ENCODE assay signal across 18 cellular contexts in genomic region chr9:91341258-91341746, GRCh38. TPM values are rescaled to one million over a fixed set of nuclear protein-coding genes. Genes with fewer than 3 reads are reported as not detected.
DNase-seq lines count a peak whose midpoint lies in the region; ATAC-seq and TF ChIP-seq lines count a peak whose summit lies in the region.
"Had no signal": no experiment of that assay in that cellular context is flagged by ENCODE, and none has a peak within 500 bp of the region (broad histone marks: within the 10 kb centered on the region; RNA-seq: fewer than 3 reads in every experiment).

No MANE protein-coding gene starts in this region.

- H3K9me3 Mint-ChIP-seq in activated CD8-positive, alpha-beta T cell treated with anti-CD3 and anti-CD28 coated beads for 36 hours = peaks cover 2% of the 10 kb centered on the region

- TF ChIP-seq EP300 in stomach (IDR thresholded peaks at IDR 0.05) = no peak

- intact Hi-C loops in Right ventricle myocardium superior (cut with DNase I) (no loop called here), cardiac septum (cut with DNase I) (no loop called here), right cardiac atrium (cut with DNase I) (no loop called here), stomach (cut with DNase I; ENCODE audit: low total_unique reads) (no loop called here)
- intact Hi-C loops in activated CD8-positive, alpha-beta T cell treated with anti-CD3 and anti-CD28 coated beads for 36 hours (cut with micrococcal nuclease) = no loop called here

- CTCF ChIA-PET in activated CD8-positive, alpha-beta T cell treated with anti-CD3 and anti-CD28 coated beads for 36 hours (lab: Charles Lee) = interaction anchor here (0.7 to 1.6 kb wide), 9 partner anchors 14 to 427 kb away, joined by 3 to 6 read pairs (median 3); no protein-coding TSS in a partner anchor

- WGBS in right cardiac atrium = 76% methylated on average over 3 of the region's 3 CpGs
- WGBS in stomach, 5 donors = 28 to 55% (median 48%) methylated on average over 3 of the region's 3 CpGs

- H3K27me3 ChIP-seq in right cardiac atrium (ENCODE audit: control insufficient read depth, insufficient read depth) = no peaks in the 10 kb centered on the region
- H3K27me3 ChIP-seq in stomach = no peaks in the 10 kb centered on the region
- H3K27me3 ChIP-seq: BE2C, gastroesophageal sphincter had no signal

- no peaks in the 10 kb centered on the region for H3K27me3 Mint-ChIP-seq in activated CD8-positive, alpha-beta T cell treated with anti-CD3 and anti-CD28 coated beads for 36 hours
- H3K27me3 Mint-ChIP-seq: brain had no signal

- ATAC-seq in Right ventricle myocardium superior (ENCODE audit: poor library complexity) = peak; percentile 36
- peak; percentile 75 for ATAC-seq in activated CD8-positive, alpha-beta T cell treated with anti-CD3 and anti-CD28 coated beads for 36 hours
- no peak for ATAC-seq in right cardiac atrium
- ATAC-seq in HG03135 (IDR thresholded peaks at IDR 0.05; ENCODE audit: unreplicated experiment) = no peak
- ATAC-seq in HG03439 (IDR thresholded peaks at IDR 0.05; ENCODE audit: unreplicated experiment) = no peak
- ATAC-seq: gastroesophageal sphincter had no signal

- H3K27ac ChIP-seq in right cardiac atrium (ENCODE audit: low read length) = peak overlapping the region; percentile 64
- H3K27ac ChIP-seq in stomach = peak overlapping the region; percentile 13 to 59 (median 48)
- H3K27ac ChIP-seq: gastroesophageal sphincter, WERI-Rb-1 had no signal

- no peak overlapping the region for H3K4me3 Mint-ChIP-seq in activated CD8-positive, alpha-beta T cell treated with anti-CD3 and anti-CD28 coated beads for 36 hours
- H3K4me3 Mint-ChIP-seq: brain, endodermal cell had no signal

- H3K4me1 ChIP-seq in right cardiac atrium (ENCODE audit: control insufficient read depth, insufficient read depth, low read length) = peaks cover 3% of the 10 kb centered on the region
- H3K4me1 ChIP-seq in stomach = peaks cover 8 to 23% (median 12%) of the 10 kb centered on the region in 4 donors
- H3K4me1 ChIP-seq: BE2C, gastroesophageal sphincter had no signal

- H3K27ac Mint-ChIP-seq in activated CD8-positive, alpha-beta T cell treated with anti-CD3 and anti-CD28 coated beads for 36 hours = peak overlapping the region; percentile 71
- H3K27ac Mint-ChIP-seq: brain, endodermal cell had no signal

- H3K36me3 ChIP-seq in stomach = peaks cover 7 to 48% (median 34%) of the 10 kb centered on the region in 4 donors

- no peak for TF ChIP-seq CTCF in activated CD8-positive, alpha-beta T cell treated with anti-CD3 and anti-CD28 coated beads for 36 hours (IDR thresholded peaks at IDR 0.05)
- TF ChIP-seq CTCF in stomach (IDR thresholded peaks at IDR 0.05) = no peak

- POLR2A ChIA-PET in activated CD8-positive, alpha-beta T cell treated with anti-CD3 and anti-CD28 coated beads for 36 hours (lab: Charles Lee) = interaction anchor here (0.5 to 2.2 kb wide), 8 partner anchors 9 to 307 kb away, joined by 3 to 10 read pairs (median 4); partner anchors contain the start of genes AUH and NFIL3

- peaks cover 70% of the 10 kb centered on the region for H3K36me3 Mint-ChIP-seq in activated CD8-positive, alpha-beta T cell treated with anti-CD3 and anti-CD28 coated beads for 36 hours (ENCODE audit: low read depth)

- no peak overlapping the region for H3K4me3 ChIP-seq in right cardiac atrium (ENCODE audit: low read length)
- no peak overlapping the region for H3K4me3 ChIP-seq in stomach
- H3K4me3 ChIP-seq: gastroesophageal sphincter had no signal

- peaks cover 50% of the 10 kb centered on the region for H3K4me1 Mint-ChIP-seq in activated CD8-positive, alpha-beta T cell treated with anti-CD3 and anti-CD28 coated beads for 36 hours (ENCODE audit: low read depth)
- H3K4me1 Mint-ChIP-seq: brain had no signal

- no peak for TF ChIP-seq POLR2A in stomach (IDR thresholded peaks at IDR 0.05)

- H3K9me3 ChIP-seq in right cardiac atrium (ENCODE audit: control insufficient read depth, low read length) (no peaks in the 10 kb centered on the region), stomach (no peaks in the 10 kb centered on the region)
- H3K9me3 ChIP-seq: BE2C, gastroesophageal sphincter, SK-N-SH had no signal

- DNase-seq in Right ventricle myocardium superior = no peak
- no peak for DNase-seq in cardiac septum (ENCODE audit: low spot score)
- DNase-seq in activated CD8-positive, alpha-beta T cell treated with anti-CD3 and anti-CD28 coated beads for 36 hours = peak; percentile 45
- DNase-seq in right cardiac atrium = no peak
- no peak for DNase-seq in stomach
- DNase-seq in 8988T = no peak
- DNase-seq: BE2C; endodermal cell; NCI-H1048; NCI-H226; SK-N-SH; stimulated activated CD4-positive, alpha-beta T cell treated with anti-CD3 and anti-CD28 coated beads, Interleukin-2, amount 100 ng/mL, for 24 hours; stimulated activated CD8-positive, alpha-beta memory T cell treated with anti-CD3 and anti-CD28 coated beads, Interleukin-4, amount 100 ng/mL, for 48 hours; WERI-Rb-1 had no signal

RNA-seq across cellular contexts. Expression of gene AUH, which starts 20.4 kb away (rescaled TPM):
- total RNA-seq in Right ventricle myocardium superior (38.5 TPM), cardiac septum (39.7 TPM), right cardiac atrium (10 to 100 TPM; 19.1 to 29.0 (median 24.8) TPM), stomach (100 to 1,000 TPM in 1 of 5 donors, 10 to 100 TPM in 2, 1 to 10 TPM in 2; 5.8 to 331 (median 30.3) TPM)
- 10 to 100 TPM; 30.8 to 31.1 TPM for total RNA-seq in activated CD8-positive, alpha-beta T cell treated with anti-CD3 and anti-CD28 coated beads for 36 hours
- polyA plus RNA-seq in right cardiac atrium (28.9 TPM), stomach (10 to 100 TPM; 17.2 to 27.1 (median 22.0) TPM)

Comparison
In these comparisons a context has a peak if more than half of its experiments do, and no peak if none do; other contexts are left out.
1. ATAC-seq: peak in Right ventricle myocardium superior (single experiment) and activated CD8-positive, alpha-beta T cell treated with anti-CD3 and anti-CD28 coated beads for 36 hours (single experiment); none in right cardiac atrium (0 of 2), HG03135 (single experiment) and HG03439 (single experiment).